In the genomic region with DNA sequence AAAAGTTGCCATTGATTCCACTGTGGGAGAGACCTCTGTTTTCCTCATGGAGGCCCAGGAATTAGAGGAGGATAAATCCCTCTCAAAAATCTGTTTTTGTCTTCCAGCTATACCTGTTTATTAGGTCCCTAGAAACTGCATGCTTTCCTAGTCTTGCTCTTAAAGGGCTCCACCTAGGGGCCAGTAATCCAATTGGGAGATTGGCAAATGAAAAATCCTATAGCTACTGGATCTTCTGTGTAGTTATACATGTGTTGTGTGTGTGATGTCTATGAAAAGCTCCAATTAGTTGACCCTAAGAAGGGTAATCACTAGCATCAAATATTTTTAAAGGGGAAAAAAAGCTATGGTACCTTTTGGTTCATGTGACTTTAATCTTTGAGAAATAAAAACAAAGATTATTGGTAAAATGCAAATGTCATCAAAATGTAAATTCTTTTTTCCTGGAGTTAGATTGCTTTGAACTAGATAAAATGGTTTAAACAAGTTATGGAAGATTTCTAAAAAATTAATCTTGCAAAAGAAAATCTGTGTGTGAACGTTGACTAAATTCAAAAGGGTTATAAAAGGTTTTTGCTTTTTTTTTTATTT, we compare ENCODE assay signal across 9 cellular contexts.
A peak's percentile ranks its signal among the peaks of the same experiment; 100 is the strongest.
DNase-seq lines count a peak whose midpoint lies in the region; ATAC-seq, FAIRE-seq and TF ChIP-seq lines count a peak whose summit lies in the region.
"Had no signal": no experiment of that assay in that cellular context is flagged by ENCODE, and none has a peak within 500 bp of the region (broad histone marks: within the 10 kb centered on the region; RNA-seq: fewer than 3 reads in every experiment).

No MANE protein-coding gene starts in this region.

- TF ChIP-seq EP300 in HepG2 (IDR thresholded peaks at IDR 0.05; ENCODE audit: low read depth in 2 of 2, low read length in 2 of 2) (no peak), HepG2 (CRISPR knock-in tag; IDR thresholded peaks at IDR 0.05; ENCODE audit: borderline replicate concordance) (no peak)

- in situ Hi-C loops in astrocyte of the spinal cord (cut with HindIII; ENCODE audit: low sequenced_read_pairs), result no loop called here
- in situ Hi-C loops in HepG2 (cut with HindIII; ENCODE audit: extremely low pct_ligation_motif_present, low pct_unique_long_range_greater_than_20kb), result no loop called here

- H4K20me1 ChIP-seq in HepG2 (ENCODE audit: insufficient read depth, low read length), result no peaks in the 10 kb centered on the region

- no peak for FAIRE-seq in HepG2 (lab: Jason Lieb, UNC)

- intact Hi-C loops in HepG2 (cut with micrococcal nuclease; ENCODE audit: unreplicated experiment), result no loop called here
- intact Hi-C loops in CD4-positive, alpha-beta T cell (cut with DNase I, micrococcal nuclease), result loop anchor here in 1 of 2 experiments (5.0 kb wide), 1 partner anchor 493 kb away; no protein-coding TSS in a partner anchor

- TF ChIP-seq CTCF in astrocyte of the spinal cord (IDR thresholded peaks at IDR 0.05; ENCODE audit: low read depth, low read length) (peak; percentile 87), HepG2 (CRISPR knock-in tag; IDR thresholded peaks at IDR 0.05) (peak; percentile 56)
- TF ChIP-seq CTCF in CD4-positive, alpha-beta T cell (IDR thresholded peaks at IDR 0.05), result no peak

- ATAC-seq in HepG2 (peak; percentile 76; the same call in 2 of the 3 replicates), HG03045 (IDR thresholded peaks at IDR 0.05; ENCODE audit: unreplicated experiment) (no peak), HG03442 (IDR thresholded peaks at IDR 0.05; ENCODE audit: unreplicated experiment) (no peak)
- no peak for ATAC-seq in CD4-positive, alpha-beta T cell (ENCODE audit: poor library complexity)

- no peaks in the 10 kb centered on the region for H3K4me1 ChIP-seq in HepG2 (ENCODE audit: insufficient read depth, low read length)

- H3K4me3 Mint-ChIP-seq in CD4-positive, alpha-beta T cell, result no peak overlapping the region
- H3K4me3 Mint-ChIP-seq: CD4-positive, alpha-beta memory T cell had no signal

- H3K27me3 ChIP-seq in HepG2 (ENCODE audit: control insufficient read depth in 1 of 2, insufficient read depth in 2 of 2, low read length in 2 of 2), result peaks cover 0 to 11% of the 10 kb centered on the region in 2 experiments; a peak in 1 of 5 replicates
- no peaks in the 10 kb centered on the region for H3K27me3 ChIP-seq in CD4-positive, alpha-beta T cell (ENCODE audit: control insufficient read depth, insufficient read depth, low read length)

- no peak for TF ChIP-seq POLR2A in HepG2 (IDR thresholded peaks at IDR 0.05; ENCODE audit: insufficient read depth in 1 of 2, low read depth in 2 of 2, low read length in 2 of 2)

- no peaks in the 10 kb centered on the region for H3K36me3 Mint-ChIP-seq in CD4-positive, alpha-beta T cell (ENCODE audit: low read depth)
- H3K36me3 Mint-ChIP-seq: CD4-positive, alpha-beta memory T cell had no signal

- TF ChIP-seq RAD21 in HepG2 (CRISPR knock-in tag; IDR thresholded peaks at IDR 0.05), result no peak

- no peak overlapping the region for H3K4me2 ChIP-seq in HepG2 (ENCODE audit: low read depth, low read length)

- CTCF ChIA-PET in HepG2 (lab: Yijun Ruan, JAX; ENCODE audit: low intra/inter-chr PET ratio, low total read pairs), result no interaction called here
- CTCF ChIA-PET in CD4-positive, alpha-beta T cell (lab: Charles Lee), result interaction anchor here (0.8 to 0.9 kb wide), 2 partner anchors 17 to 494 kb away, joined by 3 to 5 read pairs; no protein-coding TSS in a partner anchor

- H3K79me2 ChIP-seq in HepG2 (ENCODE audit: insufficient read depth, low read length), result no peaks in the 10 kb centered on the region

- no peaks in the 10 kb centered on the region for H3K4me1 Mint-ChIP-seq in CD4-positive, alpha-beta T cell (ENCODE audit: low read depth)

- H2AFZ ChIP-seq in HepG2 (ENCODE audit: low read length), result no peak overlapping the region

- H3K27me3 Mint-ChIP-seq in CD4-positive, alpha-beta T cell, result no peaks in the 10 kb centered on the region
- H3K27me3 Mint-ChIP-seq: CD4-positive, alpha-beta memory T cell had no signal

- no peaks in the 10 kb centered on the region for H3K9me3 ChIP-seq in HepG2 (ENCODE audit: low read length)
- no peaks in the 10 kb centered on the region for H3K9me3 ChIP-seq in CD4-positive, alpha-beta T cell (ENCODE audit: control insufficient read depth, low read length)

- no TSS peak for BruUV-seq in HepG2 (replicated peaks; lab: Mats Ljungman, UMichigan)

- 3% methylated on average over 1 of the region's 1 CpG for WGBS in HepG2 (ENCODE audit: low lambda C conversion rate)

- H3K4me3 ChIP-seq in astrocyte of the spinal cord (ENCODE audit: low read depth, low read length) (no peak overlapping the region), HepG2 (replicated peaks in 1 of 3; ENCODE audit: insufficient read depth in 1 of 3, low read depth in 2 of 3, low read length in 3 of 3) (no peak overlapping the region)

- H3K36me3 ChIP-seq in HepG2 (replicated peaks in 1 of 2; ENCODE audit: control insufficient read depth in 1 of 2, insufficient read depth in 2 of 2, low read length in 2 of 2), result no peaks in the 10 kb centered on the region

- H3K27ac ChIP-seq in HepG2 (ENCODE audit: extremely low read length, insufficient read depth, low read length), result no peak overlapping the region
- H3K27ac ChIP-seq in CD4-positive, alpha-beta T cell (ENCODE audit: low read depth, low read length), result no peak overlapping the region

- POLR2A ChIA-PET in HepG2 (lab: Yijun Ruan, JAX), result no interaction called here
- POLR2A ChIA-PET in CD4-positive, alpha-beta T cell (lab: Charles Lee), result no interaction called here

- no peak overlapping the region for H3K9ac ChIP-seq in HepG2 (ENCODE audit: insufficient read depth, low read depth, low read length)

- DNase-seq in NCI-H1694 (lab: John Stamatoyannopoulos, UW) (peak; percentile 3), NCI-H1694 treated with DMSO at 0.1 percent for 48 hours (lab: John Stamatoyannopoulos, UW) (no peak), NCI-H1930 (lab: John Stamatoyannopoulos, UW) (peak; percentile 32 to 68), astrocyte of the spinal cord (ENCODE audit: low read depth, low spot score) (peak; percentile 56), HepG2 (ENCODE audit: low spot score) (peak; percentile 30)
- no peak for DNase-seq in CD4-positive, alpha-beta T cell

- no peaks in the 10 kb centered on the region for H3K9me3 Mint-ChIP-seq in CD4-positive, alpha-beta T cell
- H3K9me3 Mint-ChIP-seq: CD4-positive, alpha-beta memory T cell had no signal

- no peak overlapping the region for H3K27ac Mint-ChIP-seq in CD4-positive, alpha-beta T cell
- H3K27ac Mint-ChIP-seq: CD4-positive, alpha-beta memory T cell had no signal

TF ChIP-seq in HepG2, 621 proteins besides CTCF, POLR2A, EP300 and RAD21:
- TF ChIP-seq STAG1 (CRISPR knock-in tag; IDR thresholded peaks at IDR 0.05), result peak; percentile 30
- TF ChIP-seq MAFK (conservative IDR thresholded peaks at IDR 0.05 in 1 of 2, IDR thresholded peaks at IDR 0.05 in 1 of 2; ENCODE audit: low read length in 2 of 2), result peak in 1 of 2 experiments; percentile 29; a peak in 1 of 4 replicates
- TF ChIP-seq, protein P1, sequence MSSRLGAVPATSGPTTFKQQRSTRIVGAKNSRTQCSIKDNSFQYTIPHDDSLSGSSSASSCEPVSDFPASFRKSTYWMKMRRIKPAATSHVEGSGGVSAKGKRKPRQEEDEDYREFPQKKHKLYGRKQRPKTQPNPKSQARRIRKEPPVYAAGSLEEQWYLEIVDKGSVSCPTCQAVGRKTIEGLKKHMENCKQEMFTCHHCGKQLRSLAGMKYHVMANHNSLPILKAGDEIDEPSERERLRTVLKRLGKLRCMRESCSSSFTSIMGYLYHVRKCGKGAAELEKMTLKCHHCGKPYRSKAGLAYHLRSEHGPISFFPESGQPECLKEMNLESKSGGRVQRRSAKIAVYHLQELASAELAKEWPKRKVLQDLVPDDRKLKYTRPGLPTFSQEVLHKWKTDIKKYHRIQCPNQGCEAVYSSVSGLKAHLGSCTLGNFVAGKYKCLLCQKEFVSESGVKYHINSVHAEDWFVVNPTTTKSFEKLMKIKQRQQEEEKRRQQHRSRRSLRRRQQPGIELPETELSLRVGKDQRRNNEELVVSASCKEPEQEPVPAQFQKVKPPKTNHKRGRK (CRISPR knock-in tag; IDR thresholded peaks at IDR 0.05), result no peak
- TF ChIP-seq, protein P2, sequence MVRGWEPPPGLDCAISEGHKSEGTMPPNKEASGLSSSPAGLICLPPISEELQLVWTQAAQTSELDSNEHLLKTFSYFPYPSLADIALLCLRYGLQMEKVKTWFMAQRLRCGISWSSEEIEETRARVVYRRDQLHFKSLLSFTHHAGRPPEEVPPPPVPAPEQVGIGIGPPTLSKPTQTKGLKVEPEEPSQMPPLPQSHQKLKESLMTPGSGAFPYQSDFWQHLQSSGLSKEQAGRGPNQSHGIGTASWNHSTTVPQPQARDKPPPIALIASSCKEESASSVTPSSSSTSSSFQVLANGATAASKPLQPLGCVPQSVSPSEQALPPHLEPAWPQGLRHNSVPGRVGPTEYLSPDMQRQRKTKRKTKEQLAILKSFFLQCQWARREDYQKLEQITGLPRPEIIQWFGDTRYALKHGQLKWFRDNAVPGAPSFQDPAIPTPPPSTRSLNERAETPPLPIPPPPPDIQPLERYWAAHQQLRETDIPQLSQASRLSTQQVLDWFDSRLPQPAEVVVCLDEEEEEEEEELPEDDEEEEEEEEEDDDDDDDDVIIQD (CRISPR knock-in tag; IDR thresholded peaks at IDR 0.05; ENCODE audit: low read depth), result no peak
- TF ChIP-seq, protein P3, sequence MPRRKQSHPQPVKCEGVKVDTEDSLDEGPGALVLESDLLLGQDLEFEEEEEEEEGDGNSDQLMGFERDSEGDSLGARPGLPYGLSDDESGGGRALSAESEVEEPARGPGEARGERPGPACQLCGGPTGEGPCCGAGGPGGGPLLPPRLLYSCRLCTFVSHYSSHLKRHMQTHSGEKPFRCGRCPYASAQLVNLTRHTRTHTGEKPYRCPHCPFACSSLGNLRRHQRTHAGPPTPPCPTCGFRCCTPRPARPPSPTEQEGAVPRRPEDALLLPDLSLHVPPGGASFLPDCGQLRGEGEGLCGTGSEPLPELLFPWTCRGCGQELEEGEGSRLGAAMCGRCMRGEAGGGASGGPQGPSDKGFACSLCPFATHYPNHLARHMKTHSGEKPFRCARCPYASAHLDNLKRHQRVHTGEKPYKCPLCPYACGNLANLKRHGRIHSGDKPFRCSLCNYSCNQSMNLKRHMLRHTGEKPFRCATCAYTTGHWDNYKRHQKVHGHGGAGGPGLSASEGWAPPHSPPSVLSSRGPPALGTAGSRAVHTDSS (CRISPR knock-in tag; conservative IDR thresholded peaks at IDR 0.05), result no peak
TF ChIP-seq in HepG2: peak in this region for 2.

Comparison
In these comparisons a context has a peak if more than half of its experiments do, and no peak if none do; other contexts are left out.
1. DNase-seq: peak in NCI-H1694 (single experiment), NCI-H1930 (2 of 2), astrocyte of the spinal cord (single experiment) and HepG2 (single experiment); none in NCI-H1694 treated with DMSO at 0.1 percent for 48 hours (single experiment) and CD4-positive, alpha-beta T cell (0 of 10).